In genomic region chr14:73792476-73792875, GRCh38 we compare ENCODE assay signal across 36 cellular contexts. TPM values are rescaled to one million over a fixed set of nuclear protein-coding genes. Genes with fewer than 3 reads are reported as not detected.
DNase-seq lines count a peak whose midpoint lies in the region; ATAC-seq, FAIRE-seq and TF ChIP-seq lines count a peak whose summit lies in the region.
"Had no signal": no experiment of that assay in that cellular context is flagged by ENCODE, and none has a peak within 500 bp of the region (broad histone marks: within the 10 kb centered on the region; RNA-seq: fewer than 3 reads in every experiment).

No MANE protein-coding gene starts in this region.

- no peaks in the 10 kb centered on the region for H3K36me3 Mint-ChIP-seq in WTC11
- H3K36me3 Mint-ChIP-seq: CD4-positive, CD25-positive, alpha-beta regulatory T cell; type B pancreatic cell had no signal

- peaks cover 30% of the 10 kb centered on the region for H3K27me3 Mint-ChIP-seq in WTC11 (ENCODE audit: low read depth)
- H3K27me3 Mint-ChIP-seq: activated CD8-positive, alpha-beta memory T cell treated with anti-CD3 and anti-CD28 coated beads, Interleukin-2, amount 10 ng/mL, durations not matched to agents 7 days and 5 days; activated naive CD8-positive, alpha-beta T cell treated with anti-CD3 and anti-CD28 coated beads, Interleukin-2, amount 50 U/mL, for 24 hours; CD4-positive, CD25-positive, alpha-beta regulatory T cell; dendritic cell treated with granulocyte-macrophage colony-stimulating factor and Interleukin-4, amounts not matched to agents 40 ng/mL and 50 ng/mL, for 4 days; type B pancreatic cell had no signal

- peaks cover 11% of the 10 kb centered on the region for H3K27me3 ChIP-seq in H7 (ENCODE audit: control insufficient read depth, insufficient read depth, low read length)
- no peaks in the 10 kb centered on the region for H3K27me3 ChIP-seq in lower lobe of right lung (ENCODE audit: low read depth)
- no peaks in the 10 kb centered on the region for H3K27me3 ChIP-seq in sigmoid colon
- no peaks in the 10 kb centered on the region for H3K27me3 ChIP-seq in pancreas
- H3K27me3 ChIP-seq: heart left ventricle, right lobe of liver had no signal

- POLR2A ChIA-PET in WTC11 (lab: Charles Lee): interaction anchor here (0.7 kb wide), 1 partner anchor 78 kb away, joined by 3 read pairs; the partner anchor contains the start of gene PNMA1

- H3K27ac Mint-ChIP-seq in WTC11: no peak overlapping the region
- H3K27ac Mint-ChIP-seq: activated CD8-positive, alpha-beta memory T cell treated with anti-CD3 and anti-CD28 coated beads, Interleukin-2, amount 10 ng/mL, durations not matched to agents 7 days and 5 days; activated naive CD8-positive, alpha-beta T cell treated with anti-CD3 and anti-CD28 coated beads, Interleukin-2, amount 50 U/mL, for 24 hours; activated T-cell treated with anti-CD3 and anti-CD28 coated beads, Interleukin-2, amount 50 U/mL, for 72 hours; dendritic cell treated with granulocyte-macrophage colony-stimulating factor and Interleukin-4, amounts not matched to agents 40 ng/mL and 50 ng/mL, for 4 days; HFFc6 had no signal

- TF ChIP-seq EP300 in sigmoid colon (IDR thresholded peaks at IDR 0.05): no peak

- H3K4me3 ChIP-seq in H7 (ENCODE audit: insufficient read depth, low read depth, low read length) (no peak overlapping the region), lower lobe of right lung (no peak overlapping the region), sigmoid colon (no peak overlapping the region), pancreas (no peak overlapping the region)
- H3K4me3 ChIP-seq: heart left ventricle, mucosa of descending colon, prostate gland, right lobe of liver had no signal

- H3K27ac ChIP-seq in lower lobe of right lung (peak overlapping the region; percentile 99), sigmoid colon (peak overlapping the region; percentile 2 to 99 (median 54)), pancreas (no peak overlapping the region)
- H3K27ac ChIP-seq: prostate gland, right lobe of liver had no signal

- H3K36me3 ChIP-seq in H7 (replicated peaks; ENCODE audit: control insufficient read depth, insufficient read depth, low read length) (no peaks in the 10 kb centered on the region), lower lobe of right lung (no peaks in the 10 kb centered on the region), sigmoid colon (no peaks in the 10 kb centered on the region), pancreas (no peaks in the 10 kb centered on the region)
- H3K36me3 ChIP-seq: prostate gland, right lobe of liver had no signal

- H3K4me3 Mint-ChIP-seq in WTC11: no peak overlapping the region
- H3K4me3 Mint-ChIP-seq: activated CD8-positive, alpha-beta memory T cell treated with anti-CD3 and anti-CD28 coated beads, Interleukin-2, amount 10 ng/mL, durations not matched to agents 7 days and 5 days; activated naive CD8-positive, alpha-beta T cell treated with anti-CD3 and anti-CD28 coated beads, Interleukin-2, amount 50 U/mL, for 24 hours; activated T-cell treated with anti-CD3 and anti-CD28 coated beads, Interleukin-2, amount 50 U/mL, for 72 hours; CD4-positive, CD25-positive, alpha-beta regulatory T cell; dendritic cell treated with granulocyte-macrophage colony-stimulating factor and Interleukin-4, amounts not matched to agents 40 ng/mL and 50 ng/mL, for 4 days; HFFc6; type B pancreatic cell had no signal

- TF ChIP-seq POLR2A in sigmoid colon (IDR thresholded peaks at IDR 0.05): no peak

- intact Hi-C loops in lower lobe of right lung (cut with DNase I): no loop called here
- intact Hi-C loops in sigmoid colon (cut with DNase I): no loop called here
- intact Hi-C loops in pancreas (cut with DNase I): no loop called here

- H3K9me3 ChIP-seq in lower lobe of right lung: no peaks in the 10 kb centered on the region
- no peaks in the 10 kb centered on the region for H3K9me3 ChIP-seq in sigmoid colon
- no peaks in the 10 kb centered on the region for H3K9me3 ChIP-seq in pancreas
- H3K9me3 ChIP-seq: heart left ventricle, mucosa of descending colon, prostate gland, right lobe of liver had no signal

- no peak for FAIRE-seq in pancreas (lab: Jason Lieb, UNC)
- FAIRE-seq: A204.1, kidney had no signal

- ATAC-seq in WTC11 (peak; percentile 92), lower lobe of right lung (no peak), GM19324 (IDR thresholded peaks at IDR 0.05; ENCODE audit: low FRiP score, unreplicated experiment) (no peak), pancreas (no peak)
- ATAC-seq: activated CD4-positive, CD25-positive, alpha-beta regulatory T cell treated with anti-CD3 and anti-CD28 coated beads, Interleukin-2, amount 50 U/mL, for 24 hours; activated CD8-positive, alpha-beta memory T cell treated with anti-CD3 and anti-CD28 coated beads, Interleukin-2, amount 10 ng/mL, durations not matched to agents 7 days and 5 days; activated naive CD8-positive, alpha-beta T cell treated with anti-CD3 and anti-CD28 coated beads, Interleukin-2, amount 50 U/mL, for 24 hours; activated T-cell treated with anti-CD3 and anti-CD28 coated beads, Interleukin-2, amount 50 U/mL, for 72 hours; esophagus mucosa; heart left ventricle; mucosa of descending colon; right lobe of liver had no signal

- CTCF ChIA-PET in WTC11 (lab: Charles Lee): interaction anchor here (1.0 to 1.4 kb wide), 5 partner anchors 16 to 68 kb away, joined by 3 to 4 read pairs (median 3); no protein-coding TSS in a partner anchor

- WGBS in sigmoid colon, 2 donors: 97% methylated on average over 4 of the region's 4 CpGs
- 87 to 93% methylated on average over 4 of the region's 4 CpGs for WGBS in pancreas, 2 donors

- no peak for TF ChIP-seq CTCF in WTC11 (IDR thresholded peaks at IDR 0.05)
- no peak for TF ChIP-seq CTCF in lower lobe of right lung (IDR thresholded peaks at IDR 0.05)
- TF ChIP-seq CTCF in sigmoid colon (IDR thresholded peaks at IDR 0.05): no peak
- TF ChIP-seq CTCF in pancreas (IDR thresholded peaks at IDR 0.05): no peak

- DNase-seq in H7: peak; percentile 50
- DNase-seq in WTC11 (ENCODE audit: low spot score): no peak
- DNase-seq in lower lobe of right lung: no peak
- no peak for DNase-seq in sigmoid colon
- no peak for DNase-seq in NCI-H1694 treated with DMSO at 0.1 percent for 48 hours (lab: John Stamatoyannopoulos, UW)
- DNase-seq in pancreas: no peak
- no peak for DNase-seq in DMS79 (lab: John Stamatoyannopoulos, UW)
- DNase-seq: activated CD4-positive, alpha-beta T cell treated with anti-CD3 and anti-CD28 coated beads, Interleukin-2, amount 50 U/mL, for 4 hours; activated CD8-positive, alpha-beta memory T cell treated with anti-CD3 and anti-CD28 coated beads, Interleukin-2, amount 10 ng/mL, durations not matched to agents 7 days and 5 days; activated naive CD8-positive, alpha-beta T cell treated with anti-CD3 and anti-CD28 coated beads, Interleukin-2, amount 50 U/mL, for 24 hours; activated T-cell treated with anti-CD3 and anti-CD28 coated beads, Interleukin-2, amount 50 U/mL, for 72 hours; Calu3; CD4-positive, CD25-positive, alpha-beta regulatory T cell; central memory CD4-positive, alpha-beta T cell; DND-41; foreskin fibroblast; GF-D8; heart left ventricle; HFFc6; kidney; mucosa of descending colon; NCI-H1048; NCI-H187 treated with DMSO at 0.1 percent for 48 hours; NCI-H2171; NCI-H82; stimulated activated CD4-positive, alpha-beta T cell treated with anti-CD3 and anti-CD28 coated beads, Interleukin-12 subunit alpha, Interleukin-12 subunit beta, amount 100 ng/mL, for 4 hours; stimulated activated CD4-positive, alpha-beta T cell treated with anti-CD3 and anti-CD28 coated beads, Interleukin-2, amount 100 ng/mL, for 48 hours; substantia nigra had no signal

- H3K4me1 Mint-ChIP-seq in WTC11: peaks cover 19% of the 10 kb centered on the region

- H3K9me3 Mint-ChIP-seq in WTC11: no peaks in the 10 kb centered on the region
- H3K9me3 Mint-ChIP-seq: activated naive CD8-positive, alpha-beta T cell treated with anti-CD3 and anti-CD28 coated beads, Interleukin-2, amount 50 U/mL, for 24 hours; activated T-cell treated with anti-CD3 and anti-CD28 coated beads, Interleukin-2, amount 50 U/mL, for 72 hours; CD4-positive, CD25-positive, alpha-beta regulatory T cell; dendritic cell treated with granulocyte-macrophage colony-stimulating factor and Interleukin-4, amounts not matched to agents 40 ng/mL and 50 ng/mL, for 4 days; HFFc6; type B pancreatic cell had no signal

- peaks cover 57% of the 10 kb centered on the region for H3K4me1 ChIP-seq in lower lobe of right lung
- peaks cover 0 to 66% (median 54%) of the 10 kb centered on the region in 4 donors for H3K4me1 ChIP-seq in sigmoid colon
- peaks cover 3 to 7% (median 3%) of the 10 kb centered on the region in 3 donors for H3K4me1 ChIP-seq in pancreas

TF ChIP-seq in WTC11, 78 proteins besides CTCF, POLR2A, EP300 and RAD21:
- no peak for TF ChIP-seq ZMAT4 (CRISPR knock-in tag; IDR thresholded peaks at IDR 0.05)
- 0 out of 2 replicates have a peak, but pooled peaks have one; percentile 18 for TF ChIP-seq ESRRA (CRISPR knock-in tag; IDR thresholded peaks at IDR 0.05; ENCODE audit: borderline replicate concordance)

RNA-seq across cellular contexts. Expression of gene PTGR2, which starts 59.2 kb away (rescaled TPM):
- total RNA-seq in H7 (2014; rRNA removed; shearing (Covaris generic)): 13.8 and 21.8 TPM in 2 replicates
- total RNA-seq in WTC11 (2021): 20.7 to 23.6 TPM (median 22.1 TPM) in 3 replicates
- total RNA-seq in lower lobe of right lung: 10.8 TPM
- 10 to 100 TPM in 1 of 4 donors, 1 to 10 TPM in 3; 5.0 to 11.4 (median 6.3) TPM for total RNA-seq in sigmoid colon
- polyA plus RNA-seq in sigmoid colon: 1 to 10 TPM; 6.4 to 9.0 (median 6.6) TPM
- total RNA-seq in pancreas: 1 to 10 TPM; 3.8 to 6.9 (median 5.2) TPM
- polyA plus RNA-seq in pancreas: 1 to 10 TPM; 3.5 to 7.2 TPM

Comparison
In these comparisons a context has a peak if more than half of its experiments do, and no peak if none do; other contexts are left out.
1. H3K27ac ChIP-seq: peak in lower lobe of right lung (single experiment) and sigmoid colon (4 of 4); none in pancreas (0 of 4).